In genomic region chr13:41311607-41312500, GRCh38 we compare ENCODE assay signal across 7 cellular contexts. TPM values are rescaled to one million over a fixed set of nuclear protein-coding genes. Genes with fewer than 3 reads are reported as not detected.
DNase-seq lines count a peak whose midpoint lies in the region; ATAC-seq, FAIRE-seq and TF ChIP-seq lines count a peak whose summit lies in the region.

No MANE protein-coding gene starts in this region.

- peak overlapping the region; percentile 95 for H3K4me2 ChIP-seq in endothelial cell of umbilical vein (ENCODE audit: insufficient read depth, low read length)

- H3K4me1 Mint-ChIP-seq in activated CD8-positive, alpha-beta memory T cell treated with anti-CD3 and anti-CD28 coated beads, Interleukin-2, amount 10 ng/mL, durations not matched to agents 7 days and 5 days: peaks cover 34% of the 10 kb centered on the region

- no peaks in the 10 kb centered on the region for H3K27me3 Mint-ChIP-seq in activated CD8-positive, alpha-beta memory T cell treated with anti-CD3 and anti-CD28 coated beads, Interleukin-2, amount 10 ng/mL, durations not matched to agents 7 days and 5 days

- intact Hi-C loops in endothelial cell of umbilical vein (cut with micrococcal nuclease): loop anchor here (1.0 to 5.0 kb wide), 4 partner anchors 35 to 337 kb away; partner anchors contain the start of genes KBTBD6 and WBP4

- DNase-seq in NCI-H526 treated with DMSO at 0.1 percent for 48 hours (lab: John Stamatoyannopoulos, UW) (peak; percentile 71), endothelial cell of umbilical vein (ENCODE audit: low read depth, low spot score) (peak; percentile 78), midbrain (lab: John Stamatoyannopoulos, UW) (peak; percentile 62)
- peak; percentile 63 for DNase-seq in activated CD8-positive, alpha-beta memory T cell treated with anti-CD3 and anti-CD28 coated beads, Interleukin-2, amount 10 ng/mL, durations not matched to agents 7 days and 5 days
- peak; percentile 23 to 32 for DNase-seq in stimulated activated CD8-positive, alpha-beta memory T cell treated with anti-CD3 and anti-CD28 coated beads, Interleukin-7, amount 100 ng/mL, for 1 hour (ENCODE audit: low read depth in 2 of 2)

- BruUV-seq in endothelial cell of umbilical vein (replicated peaks; lab: Mats Ljungman, UMichigan): no TSS peak

- no peak for TF ChIP-seq CTCF in endothelial cell of umbilical vein (IDR thresholded peaks at IDR 0.05; ENCODE audit: extremely low read depth in 1 of 2, insufficient read depth in 1 of 2, low read depth in 1 of 2, low read length in 2 of 2)

- CTCF ChIA-PET in activated CD8-positive, alpha-beta memory T cell treated with anti-CD3 and anti-CD28 coated beads, Interleukin-2, amount 10 ng/mL, durations not matched to agents 7 days and 5 days (lab: Charles Lee): no interaction called here
- CTCF ChIA-PET in endothelial cell of umbilical vein (lab: Charles Lee): interaction anchor here (1.0 to 1.3 kb wide), 3 partner anchors 11 to 89 kb away, joined by 3 read pairs; no protein-coding TSS in a partner anchor

- H3K79me2 ChIP-seq in endothelial cell of umbilical vein (ENCODE audit: control insufficient read depth, insufficient read depth, low read length): peaks cover 56% of the 10 kb centered on the region

- no peak for TF ChIP-seq POLR2A in endothelial cell of umbilical vein (IDR thresholded peaks at IDR 0.05; ENCODE audit: low read depth, low read length)

- no peaks in the 10 kb centered on the region for H3K27me3 ChIP-seq in endothelial cell of umbilical vein (ENCODE audit: control insufficient read depth in 2 of 2, insufficient read depth in 2 of 2, low read length in 2 of 2)

- dilution Hi-C loops in endothelial cell of umbilical vein (cut with MboI; ENCODE audit: extremely low pct_ligation_motif_present, low sequenced_read_pairs): no loop called here

- peaks cover 30% of the 10 kb centered on the region for H3K4me1 ChIP-seq in endothelial cell of umbilical vein (ENCODE audit: control insufficient read depth, extremely low read depth, insufficient read depth, low read length)

- no peaks in the 10 kb centered on the region for H3K36me3 ChIP-seq in endothelial cell of umbilical vein (ENCODE audit: control insufficient read depth in 2 of 2, extremely low read depth in 1 of 2, insufficient read depth in 2 of 2, low read length in 2 of 2)

- no peaks in the 10 kb centered on the region for H3K9me3 Mint-ChIP-seq in activated CD8-positive, alpha-beta memory T cell treated with anti-CD3 and anti-CD28 coated beads, Interleukin-2, amount 10 ng/mL, durations not matched to agents 7 days and 5 days (ENCODE audit: low read depth)

- H3K9me3 ChIP-seq in endothelial cell of umbilical vein (replicated peaks; ENCODE audit: control insufficient read depth, insufficient read depth, low read length): no peaks in the 10 kb centered on the region

- peak; percentile 69 for FAIRE-seq in endothelial cell of umbilical vein (lab: Jason Lieb, UNC)

- H3K9me1 ChIP-seq in endothelial cell of umbilical vein (replicated peaks; ENCODE audit: control insufficient read depth, extremely low read depth, insufficient read depth, low read length): no peaks in the 10 kb centered on the region

- peak overlapping the region; percentile 92 for H3K27ac Mint-ChIP-seq in activated CD8-positive, alpha-beta memory T cell treated with anti-CD3 and anti-CD28 coated beads, Interleukin-2, amount 10 ng/mL, durations not matched to agents 7 days and 5 days

- H3K36me3 Mint-ChIP-seq in activated CD8-positive, alpha-beta memory T cell treated with anti-CD3 and anti-CD28 coated beads, Interleukin-2, amount 10 ng/mL, durations not matched to agents 7 days and 5 days: peaks cover 8% of the 10 kb centered on the region

- H3K9ac ChIP-seq in endothelial cell of umbilical vein (replicated peaks; ENCODE audit: extremely low read depth, insufficient read depth, low read length): peak overlapping the region; percentile 89

- peak overlapping the region; percentile 97 for H2AFZ ChIP-seq in endothelial cell of umbilical vein (ENCODE audit: low read depth, low read length)

- peak; percentile 11 for ATAC-seq in GM18508 (IDR thresholded peaks at IDR 0.05; ENCODE audit: insufficient read depth, unreplicated experiment)
- ATAC-seq in HG02852 (IDR thresholded peaks at IDR 0.05; ENCODE audit: unreplicated experiment): peak; percentile 58
- ATAC-seq in activated CD8-positive, alpha-beta memory T cell treated with anti-CD3 and anti-CD28 coated beads, Interleukin-2, amount 10 ng/mL, durations not matched to agents 7 days and 5 days: peak; percentile 65

- peak overlapping the region; percentile 72 for H3K27ac ChIP-seq in endothelial cell of umbilical vein (ENCODE audit: insufficient read depth, low read depth, low read length)

- POLR2A ChIA-PET in endothelial cell of umbilical vein (lab: Charles Lee): no interaction called here

- H3K4me3 ChIP-seq in endothelial cell of umbilical vein (replicated peaks in 1 of 3; ENCODE audit: insufficient read depth in 1 of 3, low read depth in 1 of 3, low read length in 3 of 3): peak overlapping the region; percentile 92 to 95 (median 94)

- H3K4me3 Mint-ChIP-seq in activated CD8-positive, alpha-beta memory T cell treated with anti-CD3 and anti-CD28 coated beads, Interleukin-2, amount 10 ng/mL, durations not matched to agents 7 days and 5 days: peak overlapping the region; percentile 93

- H4K20me1 ChIP-seq in endothelial cell of umbilical vein (replicated peaks; ENCODE audit: control insufficient read depth, extremely low read depth, insufficient read depth, low read length): no peaks in the 10 kb centered on the region

TF ChIP-seq in endothelial cell of umbilical vein, 7 proteins besides CTCF, POLR2A, EP300 and RAD21:
- TF ChIP-seq FOS (IDR thresholded peaks at IDR 0.05; ENCODE audit: borderline replicate concordance, insufficient read depth, low read length) (no peak), GATA2 (IDR thresholded peaks at IDR 0.05; ENCODE audit: insufficient read depth, insufficient read length, low read depth, low read length) (no peak), EZH2 (IDR thresholded peaks at IDR 0.05; ENCODE audit: borderline replicate concordance, low read depth, low read length, severe bottlenecking) (no peak), MAX (IDR thresholded peaks at IDR 0.05; ENCODE audit: insufficient read depth, insufficient read length) (no peak), JUN (IDR thresholded peaks at IDR 0.05; ENCODE audit: borderline replicate concordance, insufficient read depth, insufficient read length, low read depth) (no peak), POLR2AphosphoS5 (IDR thresholded peaks at IDR 0.05; ENCODE audit: insufficient read depth, low read depth, low read length) (no peak), MYC (IDR thresholded peaks at IDR 0.05; ENCODE audit: low read depth, low read length) (no peak)

RNA-seq across cellular contexts. Expression of gene NAA16, which starts 0.8 kb away (rescaled TPM):
- 10 to 100 TPM; 27.8 to 27.9 TPM for total RNA-seq in activated CD8-positive, alpha-beta memory T cell treated with anti-CD3 and anti-CD28 coated beads, Interleukin-2, amount 10 ng/mL, durations not matched to agents 7 days and 5 days
- 24.1 and 26.1 TPM in 2 replicates for total RNA-seq in endothelial cell of umbilical vein
- polyA plus RNA-seq in endothelial cell of umbilical vein: 5.7 and 8.6 TPM in 2 replicates
- 5.0 and 6.3 TPM in 2 replicates for polyA plus RNA-seq in endothelial cell of umbilical vein (2011; cell fraction: cytosol; rRNA removed)
- polyA plus RNA-seq in endothelial cell of umbilical vein (2011; cell fraction: nucleus; rRNA removed): 47.8 and 69.0 TPM in 2 replicates
- 13.2 and 17.7 TPM in 2 replicates for polyA plus RNA-seq in endothelial cell of umbilical vein (2012)
- polyA minus RNA-seq in endothelial cell of umbilical vein: 11.5 and 12.8 TPM in 2 replicates
- polyA minus RNA-seq in endothelial cell of umbilical vein (2011; cell fraction: cytosol; rRNA and poly(A)+ RNA removed): 8.8 TPM
- polyA minus RNA-seq in endothelial cell of umbilical vein (2011; cell fraction: nucleus; rRNA and poly(A)+ RNA removed): 38.2 and 45.8 TPM in 2 replicates

RNA-seq across cellular contexts. Expression of gene MTRF1, which starts 48.5 kb away (rescaled TPM):
- total RNA-seq in activated CD8-positive, alpha-beta memory T cell treated with anti-CD3 and anti-CD28 coated beads, Interleukin-2, amount 10 ng/mL, durations not matched to agents 7 days and 5 days: 10 to 100 TPM; 22.2 to 23.3 TPM
- total RNA-seq in endothelial cell of umbilical vein: 13.3 and 16.3 TPM in 2 replicates
- 6.5 and 8.0 TPM in 2 replicates for polyA plus RNA-seq in endothelial cell of umbilical vein
- polyA plus RNA-seq in endothelial cell of umbilical vein (2011; cell fraction: cytosol; rRNA removed): 7.7 and 8.5 TPM in 2 replicates
- polyA plus RNA-seq in endothelial cell of umbilical vein (2011; cell fraction: nucleus; rRNA removed): 43.1 and 52.4 TPM in 2 replicates
- polyA plus RNA-seq in endothelial cell of umbilical vein (2012): 11.9 and 15.6 TPM in 2 replicates
- polyA minus RNA-seq in endothelial cell of umbilical vein: 6.4 and 11.2 TPM in 2 replicates
- 7.9 TPM for polyA minus RNA-seq in endothelial cell of umbilical vein (2011; cell fraction: cytosol; rRNA and poly(A)+ RNA removed)
- 15.9 and 25.5 TPM in 2 replicates for polyA minus RNA-seq in endothelial cell of umbilical vein (2011; cell fraction: nucleus; rRNA and poly(A)+ RNA removed)

Comparison
In these comparisons a context has a peak if more than half of its experiments do, and no peak if none do; other contexts are left out.
1. Peak in every context shown above with its lines: DNase-seq, ATAC-seq, H3K4me3 ChIP-seq and H3K27ac ChIP-seq.
2. ATAC-seq: peak in every context shown above with its lines; median percentile 65 in activated CD8-positive, alpha-beta memory T cell treated with anti-CD3 and anti-CD28 coated beads, Interleukin-2, amount 10 ng/mL, durations not matched to agents 7 days and 5 days; 58 in HG02852; 11 in GM18508.
3. DNase-seq: peak in every context shown above with its lines; median percentile 78 in endothelial cell of umbilical vein; 71 in NCI-H526 treated with DMSO at 0.1 percent for 48 hours; 63 in activated CD8-positive, alpha-beta memory T cell treated with anti-CD3 and anti-CD28 coated beads, Interleukin-2, amount 10 ng/mL, durations not matched to agents 7 days and 5 days; 62 in midbrain; 28 in stimulated activated CD8-positive, alpha-beta memory T cell treated with anti-CD3 and anti-CD28 coated beads, Interleukin-7, amount 100 ng/mL, for 1 hour.